ENCODE assay signal across 16 cellular contexts in genomic region chr15:81105521-81105920, GRCh38. TPM values are rescaled to one million over a fixed set of nuclear protein-coding genes. Genes with fewer than 3 reads are reported as not detected.
"Had no signal": no experiment of that assay in that cellular context is flagged by ENCODE, and none has a peak within 500 bp of the region (broad histone marks: within the 10 kb centered on the region; RNA-seq: fewer than 3 reads in every experiment).

No MANE protein-coding gene starts in this region.

- ATAC-seq: activated T-helper 17 cell treated with anti-CD3 and anti-CD28 coated beads, Interleukin-2, amount 50 U/mL, for 72 hours; left colon; stimulated activated naive CD8-positive, alpha-beta T cell treated with anti-CD3 and anti-CD28 coated beads, Interleukin-15, amount 100 ng/mL, for 72 hours had no signal

- DNase-seq: activated CD4-positive, alpha-beta T cell treated with anti-CD3 and anti-CD28 coated beads, Interleukin-2, amount 10 ng/mL, durations not matched to agents 24 days and 14 days; activated naive CD4-positive, alpha-beta T cell treated with anti-CD3 and anti-CD28 coated beads, Interleukin-2, amount 50 U/mL, for 16 hours; erythroblast; glutamatergic neuron; immature natural killer cell; left colon; naive B cell; retina; stimulated activated CD4-positive, alpha-beta T cell treated with anti-CD3 and anti-CD28 coated beads, Interleukin-4, amount 100 ng/mL, for 4 hours; stimulated activated naive CD8-positive, alpha-beta T cell treated with anti-CD3 and anti-CD28 coated beads, Interleukin-15, amount 100 ng/mL, for 72 hours; T-helper 9 cell; testis had no signal

- H3K4me3 ChIP-seq: lung, skin epidermis, testis had no signal

- H3K27me3 ChIP-seq: testis had no signal

RNA-seq across cellular contexts. Expression of gene CFAP161, which starts 28.5 kb away (rescaled TPM):
- total RNA-seq: activated CD4-positive, alpha-beta T cell treated with anti-CD3 and anti-CD28 coated beads, Interleukin-2, amount 10 ng/mL, durations not matched to agents 24 days and 14 days; left colon; WTC11 had no signal
